ENCODE assay signal across 26 cellular contexts in genomic region chr12:71452006-71452405, GRCh38. TPM values are rescaled to one million over a fixed set of nuclear protein-coding genes. Genes with fewer than 3 reads are reported as not detected.
DNase-seq lines count a peak whose midpoint lies in the region; ATAC-seq and TF ChIP-seq lines count a peak whose summit lies in the region.
"Had no signal": no experiment of that assay in that cellular context is flagged by ENCODE, and none has a peak within 500 bp of the region (broad histone marks: within the 10 kb centered on the region; RNA-seq: fewer than 3 reads in every experiment).

No MANE protein-coding gene starts in this region.

- no peak overlapping the region for H3K4me3 ChIP-seq in HEK293 (ENCODE audit: low read depth, low read length)
- H3K4me3 ChIP-seq: BLaER1, GM12878 had no signal

- CTCF ChIA-PET in HEK293 (lab: Yijun Ruan, JAX), result no interaction called here

- TF ChIP-seq CTCF in HEK293 (tag by site-specific recombination; IDR thresholded peaks at IDR 0.05) (no peak), nephron progenitor cell (IDR thresholded peaks at IDR 0.05) (no peak), osteocyte (IDR thresholded peaks at IDR 0.05) (no peak)

- no peak overlapping the region for H3K4me3 Mint-ChIP-seq in nephron progenitor cell
- no peak overlapping the region for H3K4me3 Mint-ChIP-seq in osteocyte (ENCODE audit: unreplicated experiment)
- no peak overlapping the region for H3K4me3 Mint-ChIP-seq in activated T-helper 17 cell treated with anti-CD3 and anti-CD28 coated beads, Interleukin-2, amount 50 U/mL, for 72 hours
- H3K4me3 Mint-ChIP-seq: CD14-positive monocyte; CD4-positive, alpha-beta memory T cell; CD4-positive, CD25-positive, alpha-beta regulatory T cell; CD8-positive, alpha-beta memory T cell had no signal

- DNase-seq in nephron progenitor cell (no peak), osteocyte (ENCODE audit: extremely low spot score, unreplicated experiment) (no peak), hypothalamus (lab: John Stamatoyannopoulos, UW) (no peak)
- DNase-seq: 8988T; ACHN; BE2C; C1 segment of cervical spinal cord; CD4-positive, alpha-beta memory T cell; CD4-positive, CD25-positive, alpha-beta regulatory T cell; CD8-positive, alpha-beta memory T cell; COR-L47; DMS 273 treated with DMSO at 0.1 percent for 48 hours; DMS153; DMS53; DMS79; DND-41; EL; GDM1 had no signal

- H3K27ac ChIP-seq in HEK293 (ENCODE audit: extremely low read depth, low read depth, low read length), result no peak overlapping the region
- H3K27ac ChIP-seq: BLaER1 had no signal

- no peaks in the 10 kb centered on the region for H3K9me3 ChIP-seq in HEK293 (ENCODE audit: control insufficient read depth, insufficient read depth, low read depth, low read length)
- H3K9me3 ChIP-seq: BE2C had no signal

- H3K27ac Mint-ChIP-seq in nephron progenitor cell (peak overlapping the region; percentile 30), osteocyte (ENCODE audit: unreplicated experiment) (peak overlapping the region; percentile 16)
- H3K27ac Mint-ChIP-seq in activated T-helper 17 cell treated with anti-CD3 and anti-CD28 coated beads, Interleukin-2, amount 50 U/mL, for 72 hours, result no peak overlapping the region
- H3K27ac Mint-ChIP-seq: CD14-positive monocyte; CD4-positive, alpha-beta memory T cell; CD4-positive, CD25-positive, alpha-beta regulatory T cell; CD8-positive, alpha-beta memory T cell had no signal

- no peaks in the 10 kb centered on the region for H3K36me3 ChIP-seq in HEK293 (ENCODE audit: control insufficient read depth in 2 of 2, insufficient read depth in 1 of 2, low read length in 2 of 2)
- H3K36me3 ChIP-seq: BLaER1 had no signal

- ATAC-seq in activated T-helper 17 cell treated with anti-CD3 and anti-CD28 coated beads, Interleukin-2, amount 50 U/mL, for 72 hours (replicated peaks), result no peak
- ATAC-seq in GM18498 (IDR thresholded peaks at IDR 0.05; ENCODE audit: unreplicated experiment), result no peak
- ATAC-seq: GM12878 had no signal

- POLR2A ChIA-PET in HEK293 (lab: Yijun Ruan, JAX), result no interaction called here

- H3K36me3 Mint-ChIP-seq in nephron progenitor cell (ENCODE audit: low read depth), result peaks cover 8% of the 10 kb centered on the region
- H3K36me3 Mint-ChIP-seq in osteocyte (ENCODE audit: unreplicated experiment), result peaks cover 24% of the 10 kb centered on the region
- no peaks in the 10 kb centered on the region for H3K36me3 Mint-ChIP-seq in activated T-helper 17 cell treated with anti-CD3 and anti-CD28 coated beads, Interleukin-2, amount 50 U/mL, for 72 hours (ENCODE audit: low read depth)
- H3K36me3 Mint-ChIP-seq: CD14-positive monocyte; CD4-positive, alpha-beta memory T cell; CD4-positive, CD25-positive, alpha-beta regulatory T cell; CD8-positive, alpha-beta memory T cell had no signal

- H3K27me3 Mint-ChIP-seq in nephron progenitor cell (ENCODE audit: low read depth, poor library complexity) (peaks cover 4% of the 10 kb centered on the region), osteocyte (ENCODE audit: unreplicated experiment) (no peaks in the 10 kb centered on the region)
- H3K27me3 Mint-ChIP-seq in activated T-helper 17 cell treated with anti-CD3 and anti-CD28 coated beads, Interleukin-2, amount 50 U/mL, for 72 hours, result peaks cover 46% of the 10 kb centered on the region

- H3K4me1 Mint-ChIP-seq in nephron progenitor cell (peaks cover 57% of the 10 kb centered on the region), osteocyte (ENCODE audit: unreplicated experiment) (peaks cover 27% of the 10 kb centered on the region)
- H3K4me1 Mint-ChIP-seq in activated T-helper 17 cell treated with anti-CD3 and anti-CD28 coated beads, Interleukin-2, amount 50 U/mL, for 72 hours, result no peaks in the 10 kb centered on the region
- H3K4me1 Mint-ChIP-seq: CD14-positive monocyte; CD4-positive, alpha-beta memory T cell; CD4-positive, CD25-positive, alpha-beta regulatory T cell; CD8-positive, alpha-beta memory T cell had no signal

- peaks cover 5% of the 10 kb centered on the region for H3K9me3 Mint-ChIP-seq in nephron progenitor cell
- H3K9me3 Mint-ChIP-seq in osteocyte (ENCODE audit: unreplicated experiment), result no peaks in the 10 kb centered on the region
- H3K9me3 Mint-ChIP-seq in activated T-helper 17 cell treated with anti-CD3 and anti-CD28 coated beads, Interleukin-2, amount 50 U/mL, for 72 hours, result peaks cover 3% of the 10 kb centered on the region
- H3K9me3 Mint-ChIP-seq: CD8-positive, alpha-beta memory T cell had no signal

- peaks cover 21% of the 10 kb centered on the region for H3K4me1 ChIP-seq in HEK293 (ENCODE audit: control insufficient read depth, insufficient read depth, low read length)

TF ChIP-seq in HEK293, 187 proteins besides CTCF, POLR2A, EP300 and RAD21:
- TF ChIP-seq ZNF266 (tag by site-specific recombination; IDR thresholded peaks at IDR 0.05; ENCODE audit: low read depth) (peak; percentile 97), ZNF626 (tag by site-specific recombination; IDR thresholded peaks at IDR 0.05) (no peak), ZNF692 (tag by site-specific recombination; IDR thresholded peaks at IDR 0.05) (0 out of 2 replicates have a peak, but pooled peaks have one; percentile 34), ZNF791 (tag by site-specific recombination; IDR thresholded peaks at IDR 0.05) (no peak)

RNA-seq across cellular contexts. Expression of gene LGR5, which starts 12.4 kb away (rescaled TPM):
- total RNA-seq in osteocyte, result 55.8 and 56.4 TPM in 2 replicates
- total RNA-seq in activated T-helper 17 cell treated with anti-CD3 and anti-CD28 coated beads, Interleukin-2, amount 50 U/mL, for 72 hours, result not detected
- total RNA-seq: CD4-positive, alpha-beta memory T cell; CD4-positive, CD25-positive, alpha-beta regulatory T cell; CD8-positive, alpha-beta memory T cell; Daoy; G401; GM12878 had no signal

Comparison
In these comparisons a context has a peak if more than half of its experiments do, and no peak if none do; other contexts are left out.
1. RNA of gene LGR5, which starts 12.4 kb away (total RNA-seq): 55.8 to 56.4 TPM in osteocyte; not detected in activated T-helper 17 cell treated with anti-CD3 and anti-CD28 coated beads, Interleukin-2, amount 50 U/mL, for 72 hours; every median in the first group is over 10 times any median in the second.